ENCODE assay signal across 8 cellular contexts in the genomic region with DNA sequence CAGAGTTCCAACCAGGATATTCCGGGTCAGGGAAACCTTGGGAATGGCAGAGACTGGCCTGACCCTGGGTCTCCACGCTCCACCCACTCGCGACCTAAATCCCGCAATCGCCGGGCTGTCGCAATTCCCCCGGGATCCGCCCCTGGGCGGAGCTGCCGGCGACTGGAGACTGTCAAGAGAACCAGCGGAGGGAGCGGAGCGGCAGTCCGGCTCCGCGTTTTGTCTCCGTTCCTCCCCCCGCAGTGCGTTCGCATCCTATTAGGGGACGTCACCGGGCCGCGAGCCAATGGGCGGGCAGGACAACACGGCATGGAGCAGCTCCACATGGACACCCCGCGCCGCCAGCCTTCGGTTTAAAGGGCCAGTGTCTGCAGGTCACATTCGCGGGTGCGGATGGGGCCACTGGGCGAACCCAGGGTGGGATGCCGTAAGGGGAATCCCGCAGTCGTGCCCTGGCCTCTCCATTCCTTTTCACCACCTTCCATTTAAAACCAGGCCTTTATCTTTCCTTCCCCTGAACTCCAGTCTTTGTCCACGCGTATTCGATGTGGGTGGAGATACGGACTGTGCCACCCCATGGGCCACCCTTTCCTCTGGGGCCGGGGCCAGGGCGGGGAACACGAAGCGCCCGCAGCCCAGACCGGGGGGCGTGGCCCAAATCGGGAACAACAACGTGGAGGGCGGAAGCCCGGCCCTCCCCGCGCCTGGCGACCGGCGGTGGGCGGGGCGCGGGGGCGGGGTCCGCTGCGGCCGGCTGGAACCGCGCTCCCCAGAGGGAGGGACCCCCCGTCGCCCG. TPM values are rescaled to one million over a fixed set of nuclear protein-coding genes. Genes with fewer than 3 reads are reported as not detected.
DNase-seq lines count a peak whose midpoint lies in the region; ATAC-seq and TF ChIP-seq lines count a peak whose summit lies in the region.

No MANE protein-coding gene starts in this region.

- TF ChIP-seq POLR2A in right lobe of liver (IDR thresholded peaks at IDR 0.05), result no peak

- H3K4me3 ChIP-seq in duodenal mucosa (ENCODE audit: low read depth in 1 of 2, low read length in 2 of 2) (peak overlapping the region; percentile 84 to 96), right lobe of liver (peak overlapping the region; percentile 65 to 85 (median 68))

- H3K27me3 Mint-ChIP-seq in activated CD8-positive, alpha-beta T cell treated with anti-CD3 and anti-CD28 coated beads for 36 hours, result no peaks in the 10 kb centered on the region

- no peak for TF ChIP-seq CTCF in activated CD8-positive, alpha-beta T cell treated with anti-CD3 and anti-CD28 coated beads for 36 hours (IDR thresholded peaks at IDR 0.05)
- peak in 1 of 4 donors; percentile 3 for TF ChIP-seq CTCF in right lobe of liver (IDR thresholded peaks at IDR 0.05)

- H3K9me3 Mint-ChIP-seq in activated CD8-positive, alpha-beta T cell treated with anti-CD3 and anti-CD28 coated beads for 36 hours, result no peaks in the 10 kb centered on the region

- H3K4me1 ChIP-seq in duodenal mucosa (ENCODE audit: control insufficient read depth in 1 of 2, insufficient read depth in 2 of 2, low read length in 2 of 2) (peaks cover 61 to 62% of the 10 kb centered on the region in 2 donors), right lobe of liver (peaks cover 2 to 34% (median 14%) of the 10 kb centered on the region in 4 donors)

- DNase-seq in C1 segment of cervical spinal cord (lab: John Stamatoyannopoulos, UW) (peak; percentile 86 to 100 (median 98)), NCI-H82 treated with DMSO at 0.1 percent for 48 hours (lab: John Stamatoyannopoulos, UW; ENCODE audit: unreplicated experiment) (peak; percentile 98), right lobe of liver (peak; percentile 100)
- DNase-seq in activated CD8-positive, alpha-beta T cell treated with anti-CD3 and anti-CD28 coated beads for 36 hours, result peak; percentile 100
- peak; percentile 99 for DNase-seq in stimulated activated CD4-positive, alpha-beta T cell treated with anti-CD3 and anti-CD28 coated beads, Interleukin-4, amount 100 ng/mL, for 24 hours

- peak; percentile 46 for ATAC-seq in GM19438 (IDR thresholded peaks at IDR 0.05; ENCODE audit: low read depth, unreplicated experiment)
- peak; percentile 36 for ATAC-seq in HG03571 (IDR thresholded peaks at IDR 0.05; ENCODE audit: unreplicated experiment)
- ATAC-seq in activated CD8-positive, alpha-beta T cell treated with anti-CD3 and anti-CD28 coated beads for 36 hours, result peak; percentile 64
- peak; percentile 55 to 70 (median 63) for ATAC-seq in right lobe of liver

- H3K36me3 ChIP-seq in duodenal mucosa (ENCODE audit: control insufficient read depth in 1 of 2, insufficient read depth in 2 of 2, low read length in 2 of 2) (no peaks in the 10 kb centered on the region), right lobe of liver (no peaks in the 10 kb centered on the region)

- WGBS in right lobe of liver (ENCODE audit: insufficient coverage, low coverage, low lambda C conversion rate, missing lambda C conversion rate), result 0% methylated on average over 30 of the region's 72 CpGs

- H3K27me3 ChIP-seq in duodenal mucosa (ENCODE audit: control insufficient read depth in 1 of 2, insufficient read depth in 2 of 2, low read length in 2 of 2), result no peaks in the 10 kb centered on the region
- no peaks in the 10 kb centered on the region for H3K27me3 ChIP-seq in right lobe of liver

- H3K9me3 ChIP-seq in duodenal mucosa (ENCODE audit: control insufficient read depth in 1 of 2, low read length in 2 of 2) (no peaks in the 10 kb centered on the region), right lobe of liver (no peaks in the 10 kb centered on the region)

- POLR2A ChIA-PET in activated CD8-positive, alpha-beta T cell treated with anti-CD3 and anti-CD28 coated beads for 36 hours (lab: Charles Lee), result interaction anchor here (0.8 to 6.8 kb wide), 7 partner anchors 10 to 82 kb away, joined by 3 to 61 read pairs (median 4); partner anchors contain the start of gene SGSM2

- peak overlapping the region; percentile 97 for H3K4me3 Mint-ChIP-seq in activated CD8-positive, alpha-beta T cell treated with anti-CD3 and anti-CD28 coated beads for 36 hours

- no peaks in the 10 kb centered on the region for H3K36me3 Mint-ChIP-seq in activated CD8-positive, alpha-beta T cell treated with anti-CD3 and anti-CD28 coated beads for 36 hours (ENCODE audit: low read depth)

- peaks cover 41% of the 10 kb centered on the region for H3K4me1 Mint-ChIP-seq in activated CD8-positive, alpha-beta T cell treated with anti-CD3 and anti-CD28 coated beads for 36 hours (ENCODE audit: low read depth)

- peak overlapping the region; percentile 94 for H3K27ac Mint-ChIP-seq in activated CD8-positive, alpha-beta T cell treated with anti-CD3 and anti-CD28 coated beads for 36 hours

- CTCF ChIA-PET in activated CD8-positive, alpha-beta T cell treated with anti-CD3 and anti-CD28 coated beads for 36 hours (lab: Charles Lee), result interaction anchor here (1.1 to 7.8 kb wide), 5 partner anchors 8 to 48 kb away, joined by 3 to 71 read pairs (median 6); no protein-coding TSS in a partner anchor

- H3K9ac ChIP-seq in duodenal mucosa (ENCODE audit: low read depth in 1 of 2, low read length in 2 of 2), result peak overlapping the region; percentile 91

- intact Hi-C loops in activated CD8-positive, alpha-beta T cell treated with anti-CD3 and anti-CD28 coated beads for 36 hours (cut with micrococcal nuclease), result loop anchor here (1.0 kb wide), 1 partner anchor 9 kb away; no protein-coding TSS in a partner anchor
- intact Hi-C loops in right lobe of liver (cut with DNase I), result no loop called here

- peak overlapping the region; percentile 99 for H3K27ac ChIP-seq in duodenal mucosa (ENCODE audit: low read depth, low read length)
- peak overlapping the region; percentile 84 to 99 (median 95) for H3K27ac ChIP-seq in right lobe of liver

RNA-seq across cellular contexts. Expression of gene MNT, which starts 0.8 kb away (rescaled TPM):
- total RNA-seq in activated CD8-positive, alpha-beta T cell treated with anti-CD3 and anti-CD28 coated beads for 36 hours, result 10 to 100 TPM; 21.6 to 23.1 TPM
- 10 to 100 TPM in 2 of 6 experiments, 1 to 10 TPM in 4; 3.3 to 12.6 (median 7.0) TPM for total RNA-seq in right lobe of liver

Comparison
In these comparisons a context has a peak if more than half of its experiments do, and no peak if none do; other contexts are left out.
1. Peak in every context shown above with its lines: DNase-seq, ATAC-seq, H3K4me3 ChIP-seq and H3K27ac ChIP-seq.